Comparison of ENCODE assay signal across 8 cellular contexts in the genomic region with DNA sequence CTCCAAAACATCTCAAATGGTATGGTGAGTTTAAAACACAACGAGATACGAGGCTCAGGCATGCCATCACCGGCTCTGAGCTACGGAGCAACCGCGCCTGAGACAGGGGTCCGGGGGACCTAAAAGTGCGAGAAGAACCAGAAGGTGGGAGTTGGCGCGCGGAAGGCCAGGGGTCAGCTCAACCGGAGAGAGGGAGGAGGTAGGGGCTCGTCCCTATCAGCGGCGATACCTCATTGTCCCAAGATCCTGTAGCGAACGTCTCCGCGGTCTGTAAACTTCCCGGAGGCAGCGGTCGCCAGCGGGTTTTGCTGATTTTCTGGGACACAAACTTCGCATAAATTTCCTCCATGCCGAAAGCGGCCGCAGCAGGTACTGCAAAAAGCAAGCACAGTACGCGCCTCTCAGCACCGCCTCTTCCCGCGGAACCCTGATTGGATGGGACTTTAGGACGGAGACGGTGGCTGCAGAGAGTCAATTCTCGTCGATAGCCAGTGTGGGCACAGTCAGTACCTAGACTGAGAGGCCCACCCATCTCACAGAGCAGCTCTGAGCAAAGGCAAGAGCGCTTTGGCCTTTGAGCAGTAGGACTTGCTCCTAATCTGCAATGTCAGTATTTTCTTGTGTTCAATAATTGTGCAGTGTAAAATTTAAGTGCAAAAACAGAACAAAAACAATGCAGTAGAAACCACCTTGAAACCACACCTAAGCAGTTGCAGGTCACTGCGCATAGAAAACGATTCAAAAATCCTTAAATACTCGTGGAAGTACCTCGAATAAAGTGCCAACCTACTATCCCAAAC. TPM values are rescaled to one million over a fixed set of nuclear protein-coding genes. Genes with fewer than 3 reads are reported as not detected.
A peak's percentile ranks its signal among the peaks of the same experiment; 100 is the strongest.
DNase-seq lines count a peak whose midpoint lies in the region; ATAC-seq and TF ChIP-seq lines count a peak whose summit lies in the region.

A gene with protein sequence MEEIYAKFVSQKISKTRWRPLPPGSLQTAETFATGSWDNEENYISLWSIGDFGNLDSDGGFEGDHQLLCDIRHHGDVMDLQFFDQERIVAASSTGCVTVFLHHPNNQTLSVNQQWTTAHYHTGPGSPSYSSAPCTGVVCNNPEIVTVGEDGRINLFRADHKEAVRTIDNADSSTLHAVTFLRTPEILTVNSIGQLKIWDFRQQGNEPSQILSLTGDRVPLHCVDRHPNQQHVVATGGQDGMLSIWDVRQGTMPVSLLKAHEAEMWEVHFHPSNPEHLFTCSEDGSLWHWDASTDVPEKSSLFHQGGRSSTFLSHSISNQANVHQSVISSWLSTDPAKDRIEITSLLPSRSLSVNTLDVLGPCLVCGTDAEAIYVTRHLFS (minus strand): TSS at position 383 of the 800 bp plus-strand sequence. CDS start 34 bp downstream, at position 349.

- peak; percentile 50 for ATAC-seq in HG03520 (IDR thresholded peaks at IDR 0.05; ENCODE audit: unreplicated experiment)

- TF ChIP-seq CTCF in lower leg skin (IDR thresholded peaks at IDR 0.05) = peak in 1 of 3 donors; percentile 54

- intact Hi-C loops in lower leg skin (cut with DNase I; ENCODE audit: low total_unique reads) = no loop called here

- peak within 1 kb of the TSS; percentile 74 for H3K4me3 ChIP-seq in lower leg skin (ENCODE audit: low read depth, poor library complexity, severe bottlenecking)

- WGBS in lower leg skin, 2 donors = 3 to 5% methylated on average over 39 to 41 of the region's 41 CpGs

- DNase-seq in C1 segment of cervical spinal cord (lab: John Stamatoyannopoulos, UW) (peak; percentile 0 to 89 (median 81)), GM19240 (ENCODE audit: insufficient read length, low spot score) (peak; percentile 75), NCI-H526 treated with DMSO at 0.1 percent for 48 hours (lab: John Stamatoyannopoulos, UW) (peak; percentile 87), dermis microvascular lymphatic vessel endothelial cell (ENCODE audit: low read depth in 2 of 2) (peak; percentile 94 to 97), lower leg skin (ENCODE audit: low spot score in 2 of 2) (peak; percentile 93 to 99)
- peak; percentile 88 to 90 for DNase-seq in activated CD4-positive, alpha-beta T cell treated with anti-CD3 and anti-CD28 coated beads, Interleukin-2, amount 50 U/mL, for 24 hours (ENCODE audit: low read depth in 1 of 2, low spot score in 1 of 2)
- DNase-seq in stimulated activated CD4-positive, alpha-beta T cell treated with anti-CD3 and anti-CD28 coated beads, Interleukin-4, amount 100 ng/mL, for 48 hours (ENCODE audit: low read depth in 2 of 2) = peak; percentile 92

- no peak for TF ChIP-seq POLR2A in lower leg skin (IDR thresholded peaks at IDR 0.05)

RNA-seq across cellular contexts. Expression of the gene that starts here (rescaled TPM):
- total RNA-seq in dermis microvascular lymphatic vessel endothelial cell (26.8 and 30.4 TPM in 2 replicates), lower leg skin (10 to 100 TPM; 14.6 to 35.2 (median 17.2) TPM)

Comparison
In these comparisons a context has a peak if more than half of its experiments do, and no peak if none do; other contexts are left out.
1. Peak in every context shown above with its lines: DNase-seq, ATAC-seq and H3K4me3 ChIP-seq.